9 cellular contexts compared by ENCODE assay signal in the genomic region with DNA sequence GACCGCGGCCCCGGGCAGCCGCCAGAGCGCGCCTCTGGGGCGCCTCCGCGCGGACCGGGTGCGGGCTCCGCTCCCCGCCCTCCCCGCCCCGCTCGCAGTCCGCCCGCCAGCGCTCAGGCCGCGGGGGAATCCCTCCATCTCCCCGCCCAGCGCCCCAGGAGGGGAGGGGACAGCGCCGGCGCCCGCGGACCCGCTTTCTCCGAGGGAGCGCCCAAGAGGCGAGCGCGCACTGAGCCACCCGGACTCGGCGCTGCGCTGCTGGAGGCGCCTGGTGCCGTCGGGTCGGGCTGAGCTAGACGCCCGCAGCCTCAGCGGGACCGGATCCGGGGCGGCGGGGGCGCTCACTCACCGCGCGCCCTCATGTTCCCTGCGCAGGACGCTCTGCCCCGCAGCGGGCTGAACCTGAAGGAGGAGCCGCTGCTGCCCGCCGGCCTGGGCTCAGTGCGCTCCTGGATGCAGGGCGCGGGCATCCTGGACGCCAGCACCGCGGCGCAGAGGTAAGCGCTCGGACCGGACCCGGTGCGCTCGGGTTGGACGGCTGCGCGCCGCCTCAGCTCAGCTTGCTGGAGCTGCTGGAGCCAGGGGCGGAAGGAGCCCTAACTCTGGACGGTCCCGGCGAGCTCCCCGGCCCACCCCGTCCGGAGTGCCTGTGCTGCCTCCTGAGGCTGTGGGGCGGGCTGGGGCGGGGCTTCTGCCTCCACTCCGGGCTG. TPM values are rescaled to one million over a fixed set of nuclear protein-coding genes. Genes with fewer than 3 reads are reported as not detected.
DNase-seq lines count a peak whose midpoint lies in the region; ATAC-seq and TF ChIP-seq lines count a peak whose summit lies in the region.
"Had no signal": no experiment of that assay in that cellular context is flagged by ENCODE, and none has a peak within 500 bp of the region (broad histone marks: within the 10 kb centered on the region; RNA-seq: fewer than 3 reads in every experiment).

No MANE protein-coding gene starts in this region.

- no peaks in the 10 kb centered on the region for H3K4me1 ChIP-seq in psoas muscle

- peaks cover 23% of the 10 kb centered on the region for H3K4me1 Mint-ChIP-seq in endothelial cell (ENCODE audit: unreplicated experiment)

- H3K27ac ChIP-seq in psoas muscle, result no peak overlapping the region
- H3K27ac ChIP-seq: epithelial cell of prostate had no signal

- H3K9me3 Mint-ChIP-seq in endothelial cell (ENCODE audit: unreplicated experiment), result no peaks in the 10 kb centered on the region

- H3K27ac Mint-ChIP-seq in endothelial cell (ENCODE audit: unreplicated experiment), result no peak overlapping the region

- TF ChIP-seq CTCF in psoas muscle (IDR thresholded peaks at IDR 0.05) (no peak), endothelial cell (IDR thresholded peaks at IDR 0.05; ENCODE audit: unreplicated experiment) (no peak)

- peaks cover 41% of the 10 kb centered on the region for H3K27me3 Mint-ChIP-seq in endothelial cell (ENCODE audit: unreplicated experiment)

- peak; percentile 82 for DNase-seq in D341Med (ENCODE audit: low spot score)
- DNase-seq in NCI-H2196 treated with DMSO at 0.1 percent for 48 hours (lab: John Stamatoyannopoulos, UW; ENCODE audit: unreplicated experiment), result peak; percentile 13
- peak; percentile 24 for DNase-seq in activated T-helper 1 cell treated with Interleukin-2 at 50 U/mL for 16 hours (ENCODE audit: low read depth)
- DNase-seq in cardiac septum (ENCODE audit: low spot score), result peak; percentile 38
- peak in 1 of 2 donors; percentile 37 for DNase-seq in psoas muscle
- DNase-seq in cerebellar nuclear complex (lab: John Stamatoyannopoulos, UW), result no peak
- DNase-seq in endothelial cell (ENCODE audit: low spot score), result no peak

- intact Hi-C loops in cardiac septum (cut with DNase I) (loop anchor here (10.0 kb wide), 1 partner anchor 171 kb away; no protein-coding TSS in a partner anchor), psoas muscle (cut with DNase I) (loop anchor here in 1 of 2 donors (5.0 to 10.0 kb wide), 2 partner anchors 49 to 161 kb away; no protein-coding TSS in a partner anchor)

- peaks cover 0 to 67% (median 18%) of the 10 kb centered on the region in 3 donors for H3K27me3 ChIP-seq in psoas muscle (ENCODE audit: insufficient read depth in 3 of 3, low read length in 2 of 3)

- H3K36me3 ChIP-seq in psoas muscle (ENCODE audit: insufficient read depth in 1 of 2, low read depth in 1 of 2), result no peaks in the 10 kb centered on the region

- peaks cover 19% of the 10 kb centered on the region for H3K36me3 Mint-ChIP-seq in endothelial cell (ENCODE audit: low read depth, unreplicated experiment)

- ATAC-seq in psoas muscle (peak in 3 of 4 donors; percentile 8 to 29 (median 19)), HG02623 (IDR thresholded peaks at IDR 0.05; ENCODE audit: unreplicated experiment) (no peak)

- WGBS in psoas muscle, 3 donors, result 1 to 2% (median 2%) methylated on average over 42 to 86 of the region's 88 CpGs

- H3K4me3 Mint-ChIP-seq in endothelial cell (ENCODE audit: unreplicated experiment), result no peak overlapping the region

- peak overlapping the region; percentile 52 for H3K4me3 ChIP-seq in psoas muscle

- H3K9me3 ChIP-seq in psoas muscle, result no peaks in the 10 kb centered on the region

RNA-seq across cellular contexts. Expression of a gene that starts 0.9 kb away (rescaled TPM):
- total RNA-seq in cardiac septum (4.8 TPM), psoas muscle (1 to 10 TPM; 1.2 to 1.9 (median 1.5) TPM), endothelial cell (ENCODE audit: unreplicated experiment) (5.9 TPM)
- polyA plus RNA-seq in psoas muscle, result under 1 TPM; 0.42 to 0.87 (median 0.52) TPM

RNA-seq across cellular contexts. Expression of a gene that starts 29.4 kb away (rescaled TPM):
- total RNA-seq in cardiac septum, result 121 TPM
- total RNA-seq in psoas muscle, result 100 to 1,000 TPM in 2 of 4 donors, 10 to 100 TPM in 2; 58.8 to 153 (median 97.6) TPM
- 100 to 1,000 TPM in 2 of 3 donors, 10 to 100 TPM in 1; 86.0 to 262 (median 166) TPM for polyA plus RNA-seq in psoas muscle
- total RNA-seq in endothelial cell (ENCODE audit: unreplicated experiment), result 136 TPM

RNA-seq across cellular contexts. Expression of a gene that starts 41.0 kb away (rescaled TPM):
- total RNA-seq in cardiac septum (62.2 TPM), psoas muscle (100 to 1,000 TPM in 2 of 4 donors, 10 to 100 TPM in 2; 90.9 to 114 (median 102) TPM), endothelial cell (ENCODE audit: unreplicated experiment) (144 TPM)
- polyA plus RNA-seq in psoas muscle, result 100 to 1,000 TPM in 1 of 3 donors, 10 to 100 TPM in 2; 63.2 to 173 (median 84.1) TPM

Comparison
In these comparisons a context has a peak if more than half of its experiments do, and no peak if none do; other contexts are left out.
1. DNase-seq: peak in D341Med (single experiment), NCI-H2196 treated with DMSO at 0.1 percent for 48 hours (single experiment), activated T-helper 1 cell treated with Interleukin-2 at 50 U/mL for 16 hours (single experiment) and cardiac septum (single experiment); none in cerebellar nuclear complex (0 of 2) and endothelial cell (single experiment).